8 cellular contexts compared by ENCODE assay signal in the genomic region with DNA sequence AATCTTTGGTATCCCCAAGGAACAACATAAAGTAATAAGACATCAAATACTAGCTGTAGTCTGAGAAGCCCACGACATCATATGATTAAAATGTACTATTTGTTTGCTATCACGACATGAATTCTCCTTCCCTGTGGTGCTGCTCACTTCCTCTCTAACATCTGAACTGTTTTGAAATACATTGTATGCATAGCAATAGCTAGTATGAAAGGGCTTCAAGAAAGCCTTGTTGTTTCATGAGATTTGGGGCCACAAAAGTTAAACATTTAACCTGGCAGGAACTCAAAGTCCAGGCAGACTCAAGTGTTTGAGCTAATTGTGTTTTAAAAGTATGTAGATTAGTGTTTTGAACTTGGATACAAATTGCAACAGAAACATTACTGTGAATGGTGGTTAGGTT.
DNase-seq lines count a peak whose midpoint lies in the region; ATAC-seq, FAIRE-seq and TF ChIP-seq lines count a peak whose summit lies in the region.

No MANE protein-coding gene starts in this region.

- H3K4me1 Mint-ChIP-seq in activated CD8-positive, alpha-beta T cell treated with anti-CD3 and anti-CD28 coated beads, Interleukin-2, amount 10 ng/mL, durations not matched to agents 7 days and 5 days (ENCODE audit: low read depth): peaks cover 44% of the 10 kb centered on the region

- peak overlapping the region; percentile 80 for H3K27ac Mint-ChIP-seq in activated CD8-positive, alpha-beta T cell treated with anti-CD3 and anti-CD28 coated beads, Interleukin-2, amount 10 ng/mL, durations not matched to agents 7 days and 5 days

- DNase-seq in activated CD8-positive, alpha-beta T cell treated with anti-CD3 and anti-CD28 coated beads, Interleukin-2, amount 10 ng/mL, durations not matched to agents 7 days and 5 days: no peak
- DNase-seq in left kidney (ENCODE audit: low read depth, low spot score) (peak; percentile 4), NCI-H526 treated with DMSO at 0.1 percent for 48 hours (lab: John Stamatoyannopoulos, UW) (no peak), D721Med (ENCODE audit: insufficient read length, low spot score) (no peak), C1 segment of cervical spinal cord (lab: John Stamatoyannopoulos, UW) (no peak), NCI-H2196 (lab: John Stamatoyannopoulos, UW; ENCODE audit: unreplicated experiment) (no peak)

- POLR2A ChIA-PET in activated CD8-positive, alpha-beta T cell treated with anti-CD3 and anti-CD28 coated beads, Interleukin-2, amount 10 ng/mL, durations not matched to agents 7 days and 5 days (lab: Charles Lee): interaction anchor here (0.6 to 1.6 kb wide), 11 partner anchors 12 to 366 kb away, joined by 3 to 4 read pairs (median 3); no protein-coding TSS in a partner anchor

- no peak overlapping the region for H3K4me3 Mint-ChIP-seq in activated CD8-positive, alpha-beta T cell treated with anti-CD3 and anti-CD28 coated beads, Interleukin-2, amount 10 ng/mL, durations not matched to agents 7 days and 5 days

- TF ChIP-seq CTCF in D721Med (IDR thresholded peaks at IDR 0.05; ENCODE audit: insufficient read depth, missing control alignments): no peak

- H3K27me3 Mint-ChIP-seq in activated CD8-positive, alpha-beta T cell treated with anti-CD3 and anti-CD28 coated beads, Interleukin-2, amount 10 ng/mL, durations not matched to agents 7 days and 5 days (ENCODE audit: low read depth): no peaks in the 10 kb centered on the region

- peaks cover 18% of the 10 kb centered on the region for H3K9me3 Mint-ChIP-seq in activated CD8-positive, alpha-beta T cell treated with anti-CD3 and anti-CD28 coated beads, Interleukin-2, amount 10 ng/mL, durations not matched to agents 7 days and 5 days (ENCODE audit: insufficient read depth)

- no peak for FAIRE-seq in D721Med (lab: Jason Lieb, UNC)

- H3K36me3 Mint-ChIP-seq in activated CD8-positive, alpha-beta T cell treated with anti-CD3 and anti-CD28 coated beads, Interleukin-2, amount 10 ng/mL, durations not matched to agents 7 days and 5 days (ENCODE audit: low read depth): peaks cover 32% of the 10 kb centered on the region

- ATAC-seq in GM18517 (IDR thresholded peaks at IDR 0.05; ENCODE audit: unreplicated experiment) (peak; percentile 53), HG02943 (IDR thresholded peaks at IDR 0.05; ENCODE audit: low read depth, unreplicated experiment) (peak; percentile 81)
- peak; percentile 27 for ATAC-seq in activated CD8-positive, alpha-beta T cell treated with anti-CD3 and anti-CD28 coated beads, Interleukin-2, amount 10 ng/mL, durations not matched to agents 7 days and 5 days

- CTCF ChIA-PET in activated CD8-positive, alpha-beta T cell treated with anti-CD3 and anti-CD28 coated beads, Interleukin-2, amount 10 ng/mL, durations not matched to agents 7 days and 5 days (lab: Charles Lee): interaction anchor here (0.8 to 2.4 kb wide), 10 partner anchors 9 to 244 kb away, joined by 3 to 14 read pairs (median 4); a partner anchor contains a TSS

Comparison
In these comparisons a context has a peak if more than half of its experiments do, and no peak if none do; other contexts are left out.
1. ATAC-seq: peak in every context shown above with its lines; median percentile 81 in HG02943; 53 in GM18517; 27 in activated CD8-positive, alpha-beta T cell treated with anti-CD3 and anti-CD28 coated beads, Interleukin-2, amount 10 ng/mL, durations not matched to agents 7 days and 5 days.